In the genomic region with DNA sequence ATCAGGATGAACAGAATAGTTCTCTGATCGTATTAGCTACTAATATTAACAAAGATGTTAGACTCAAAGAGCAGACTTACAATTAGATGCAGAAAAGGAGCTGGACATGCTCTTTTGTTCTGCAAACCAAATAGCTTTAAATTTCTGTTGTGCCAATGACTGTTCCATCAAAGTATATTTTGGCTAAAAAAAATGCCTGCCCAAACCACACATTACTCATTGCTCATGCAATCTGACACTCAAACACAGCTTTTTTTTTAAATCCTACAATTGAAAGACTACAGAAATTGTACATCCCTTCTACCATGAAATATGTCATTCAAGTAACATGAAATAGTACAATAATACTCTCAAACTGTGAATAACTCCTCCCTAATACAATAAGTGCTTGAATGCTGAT, we compare ENCODE assay signal across 23 cellular contexts. TPM values are rescaled to one million over a fixed set of nuclear protein-coding genes. Genes with fewer than 3 reads are reported as not detected.
"Had no signal": no experiment of that assay in that cellular context is flagged by ENCODE, and none has a peak within 500 bp of the region (broad histone marks: within the 10 kb centered on the region; RNA-seq: fewer than 3 reads in every experiment).

No MANE protein-coding gene starts in this region.

- DNase-seq: activated CD4-positive, alpha-beta T cell treated with anti-CD3 and anti-CD28 coated beads, Interleukin-2, amount 10 ng/mL, durations not matched to agents 7 days and 5 days; activated naive CD4-positive, alpha-beta T cell; activated naive CD8-positive, alpha-beta T cell treated with anti-CD3 and anti-CD28 coated beads, Interleukin-2, amount 10 ng/mL, durations not matched to agents 7 days and 5 days; aorta; glutamatergic neuron; hypothalamus; kidney glomerular epithelial cell; left ventricle myocardium superior; mesenchymal stem cell; natural killer cell; stimulated activated CD4-positive, alpha-beta T cell treated with anti-CD3 and anti-CD28 coated beads, Interleukin-15, amount 100 ng/mL, for 24 hours; stimulated activated CD4-positive, alpha-beta T cell treated with anti-CD3 and anti-CD28 coated beads, Interleukin-4, amount 100 ng/mL, for 1 hour; stimulated activated naive CD4-positive, alpha-beta T cell; substantia nigra; uterus had no signal

- H3K27me3 Mint-ChIP-seq: activated CD4-positive, alpha-beta T cell treated with anti-CD3 and anti-CD28 coated beads, Interleukin-2, amount 10 ng/mL, durations not matched to agents 7 days and 5 days had no signal

- H3K36me3 Mint-ChIP-seq: activated naive CD8-positive, alpha-beta T cell treated with anti-CD3 and anti-CD28 coated beads, Interleukin-2, amount 10 ng/mL, durations not matched to agents 7 days and 5 days; natural killer cell had no signal

- ATAC-seq: left ventricle myocardium superior, natural killer cell had no signal

- H3K9me3 ChIP-seq: neutrophil, tibial nerve, uterus had no signal

- H3K27me3 ChIP-seq: tibial nerve, uterus had no signal

- H3K27ac Mint-ChIP-seq: activated CD4-positive, alpha-beta T cell treated with anti-CD3 and anti-CD28 coated beads, Interleukin-2, amount 10 ng/mL, durations not matched to agents 7 days and 5 days; activated naive CD8-positive, alpha-beta T cell treated with anti-CD3 and anti-CD28 coated beads, Interleukin-2, amount 10 ng/mL, durations not matched to agents 7 days and 5 days; activated T-helper 1 cell treated with anti-CD3 and anti-CD28 coated beads, Interleukin-12 subunit alpha, Interleukin-12 subunit beta, Interleukin-2, Interleukin-4 antibody, amounts not matched to agents 30 ng/mL and 10 ng/mL and 1 ng/mL, durations not matched to agents 14 hours and 24 hours and 36 hours; natural killer cell; T-helper 2 cell treated with Interferon-gamma antibody and Interleukin-4, amounts not matched to agents 5 μg/mL and 100 μg/mL, for 36 hours had no signal

- H3K36me3 ChIP-seq: neutrophil, tibial nerve, uterus had no signal

- H3K27ac ChIP-seq: epithelial cell of prostate, neutrophil, tibial nerve, uterus had no signal

- H3K4me1 ChIP-seq: tibial nerve, uterus had no signal

- H3K4me3 ChIP-seq: tibial nerve, uterus had no signal

- H3K4me3 Mint-ChIP-seq: activated CD4-positive, alpha-beta T cell treated with anti-CD3 and anti-CD28 coated beads, Interleukin-2, amount 10 ng/mL, durations not matched to agents 7 days and 5 days; activated naive CD8-positive, alpha-beta T cell treated with anti-CD3 and anti-CD28 coated beads, Interleukin-2, amount 10 ng/mL, durations not matched to agents 7 days and 5 days; activated T-helper 1 cell treated with anti-CD3 and anti-CD28 coated beads, Interleukin-12 subunit alpha, Interleukin-12 subunit beta, Interleukin-2, Interleukin-4 antibody, amounts not matched to agents 30 ng/mL and 10 ng/mL and 1 ng/mL, durations not matched to agents 14 hours and 24 hours and 36 hours; natural killer cell; T-helper 2 cell treated with Interferon-gamma antibody and Interleukin-4, amounts not matched to agents 5 μg/mL and 100 μg/mL, for 36 hours had no signal

- H3K9me3 Mint-ChIP-seq: activated CD4-positive, alpha-beta T cell treated with anti-CD3 and anti-CD28 coated beads, Interleukin-2, amount 10 ng/mL, durations not matched to agents 7 days and 5 days; activated naive CD8-positive, alpha-beta T cell treated with anti-CD3 and anti-CD28 coated beads, Interleukin-2, amount 10 ng/mL, durations not matched to agents 7 days and 5 days; activated T-helper 1 cell treated with anti-CD3 and anti-CD28 coated beads, Interleukin-12 subunit alpha, Interleukin-12 subunit beta, Interleukin-2, Interleukin-4 antibody, amounts not matched to agents 30 ng/mL and 10 ng/mL and 1 ng/mL, durations not matched to agents 14 hours and 24 hours and 36 hours; T-helper 2 cell treated with Interferon-gamma antibody and Interleukin-4, amounts not matched to agents 5 μg/mL and 100 μg/mL, for 36 hours had no signal

- H3K4me1 Mint-ChIP-seq: activated CD4-positive, alpha-beta T cell treated with anti-CD3 and anti-CD28 coated beads, Interleukin-2, amount 10 ng/mL, durations not matched to agents 7 days and 5 days; activated naive CD8-positive, alpha-beta T cell treated with anti-CD3 and anti-CD28 coated beads, Interleukin-2, amount 10 ng/mL, durations not matched to agents 7 days and 5 days; natural killer cell had no signal

RNA-seq across cellular contexts. Expression of a gene that starts 48.6 kb away (rescaled TPM):
- total RNA-seq: activated CD4-positive, alpha-beta T cell treated with anti-CD3 and anti-CD28 coated beads, Interleukin-2, amount 10 ng/mL, durations not matched to agents 7 days and 5 days; activated naive CD8-positive, alpha-beta T cell treated with anti-CD3 and anti-CD28 coated beads, Interleukin-2, amount 10 ng/mL, durations not matched to agents 7 days and 5 days; activated T-helper 1 cell treated with anti-CD3 and anti-CD28 coated beads, Interleukin-12 subunit alpha, Interleukin-12 subunit beta, Interleukin-2, Interleukin-4 antibody, amounts not matched to agents 30 ng/mL and 10 ng/mL and 1 ng/mL, durations not matched to agents 14 hours and 24 hours and 36 hours; chondrocyte; dermis microvascular lymphatic vessel endothelial cell; mucosa of gallbladder; natural killer cell had no signal
